In genomic region chr6:150546457-150546856, GRCh38 we compare ENCODE assay signal across 20 cellular contexts. TPM values are rescaled to one million over a fixed set of nuclear protein-coding genes. Genes with fewer than 3 reads are reported as not detected.
DNase-seq lines count a peak whose midpoint lies in the region; ATAC-seq, FAIRE-seq and TF ChIP-seq lines count a peak whose summit lies in the region.
"Had no signal": no experiment of that assay in that cellular context is flagged by ENCODE, and none has a peak within 500 bp of the region (broad histone marks: within the 10 kb centered on the region; RNA-seq: fewer than 3 reads in every experiment).

No MANE protein-coding gene starts in this region.

- POLR2A ChIA-PET in HepG2 (lab: Yijun Ruan, JAX): no interaction called here

- FAIRE-seq in HepG2 (lab: Jason Lieb, UNC): no peak
- FAIRE-seq: A549, GM12892, GM19239, HTR-8/SVneo had no signal

- no peak for TF ChIP-seq POLR2A in HepG2 (IDR thresholded peaks at IDR 0.05; ENCODE audit: insufficient read depth in 1 of 2, low read depth in 2 of 2, low read length in 2 of 2)

- no peaks in the 10 kb centered on the region for H3K79me2 ChIP-seq in HepG2 (ENCODE audit: insufficient read depth, low read length)

- CTCF ChIA-PET in HepG2 (lab: Yijun Ruan, JAX; ENCODE audit: low intra/inter-chr PET ratio, low total read pairs): no interaction called here

- no peak overlapping the region for H3K4me2 ChIP-seq in HepG2 (ENCODE audit: low read depth, low read length)
- H3K4me2 ChIP-seq: A549 had no signal

- peaks cover 30% of the 10 kb centered on the region for H3K4me1 ChIP-seq in left ventricle myocardium inferior
- H3K4me1 ChIP-seq in right atrium auricular region: peaks cover 0 to 19% of the 10 kb centered on the region in 2 donors
- peaks cover 38% of the 10 kb centered on the region for H3K4me1 ChIP-seq in HepG2 (ENCODE audit: insufficient read depth, low read length)
- H3K4me1 ChIP-seq: A549, BE2C had no signal

- H3K4me1 Mint-ChIP-seq in endothelial cell (ENCODE audit: unreplicated experiment) (peaks cover 48% of the 10 kb centered on the region), nephron (peaks cover 43% of the 10 kb centered on the region)
- H3K4me1 Mint-ChIP-seq: CD4-positive, alpha-beta memory T cell had no signal

- 28% methylated on average over 7 of the region's 7 CpGs for WGBS in HepG2 (ENCODE audit: low lambda C conversion rate)

- H3K27me3 Mint-ChIP-seq in endothelial cell (ENCODE audit: unreplicated experiment) (peaks cover 4% of the 10 kb centered on the region), nephron (ENCODE audit: low read depth) (peaks cover 3% of the 10 kb centered on the region)

- H2AFZ ChIP-seq in HepG2 (ENCODE audit: low read length): no peak overlapping the region

- in situ Hi-C loops in HepG2 (cut with HindIII; ENCODE audit: extremely low pct_ligation_motif_present, low pct_unique_long_range_greater_than_20kb): no loop called here

- TF ChIP-seq EP300 in HepG2 (IDR thresholded peaks at IDR 0.05; ENCODE audit: low read depth in 2 of 2, low read length in 2 of 2) (no peak), HepG2 (CRISPR knock-in tag; IDR thresholded peaks at IDR 0.05; ENCODE audit: borderline replicate concordance) (no peak)

- H3K4me3 ChIP-seq in left ventricle myocardium inferior: no peak overlapping the region
- no peak overlapping the region for H3K4me3 ChIP-seq in right atrium auricular region
- H3K4me3 ChIP-seq in HepG2 (replicated peaks in 1 of 3; ENCODE audit: insufficient read depth in 1 of 3, low read depth in 2 of 3, low read length in 3 of 3): no peak overlapping the region
- H3K4me3 ChIP-seq: A549 had no signal

- H3K4me3 Mint-ChIP-seq in endothelial cell (ENCODE audit: unreplicated experiment) (no peak overlapping the region), nephron (no peak overlapping the region)
- H3K4me3 Mint-ChIP-seq: CD4-positive, alpha-beta memory T cell; HFFc6 had no signal

- H3K9me3 ChIP-seq in left ventricle myocardium inferior (replicated peaks): no peaks in the 10 kb centered on the region
- H3K9me3 ChIP-seq in right atrium auricular region: no peaks in the 10 kb centered on the region
- no peaks in the 10 kb centered on the region for H3K9me3 ChIP-seq in HepG2 (ENCODE audit: low read length)
- H3K9me3 ChIP-seq: A549, BE2C had no signal

- ATAC-seq in HepG2 (peak; percentile 49), sciatic nerve (no peak)
- ATAC-seq: A549 had no signal

- H3K36me3 ChIP-seq in left ventricle myocardium inferior: no peaks in the 10 kb centered on the region
- no peaks in the 10 kb centered on the region for H3K36me3 ChIP-seq in right atrium auricular region
- H3K36me3 ChIP-seq in HepG2 (replicated peaks in 1 of 2; ENCODE audit: control insufficient read depth in 1 of 2, insufficient read depth in 2 of 2, low read length in 2 of 2): no peaks in the 10 kb centered on the region
- H3K36me3 ChIP-seq: BE2C had no signal

- H3K36me3 Mint-ChIP-seq in endothelial cell (ENCODE audit: low read depth, unreplicated experiment): no peaks in the 10 kb centered on the region
- no peaks in the 10 kb centered on the region for H3K36me3 Mint-ChIP-seq in nephron (ENCODE audit: low read depth)
- H3K36me3 Mint-ChIP-seq: CD4-positive, alpha-beta memory T cell had no signal

- TF ChIP-seq RAD21 in HepG2 (CRISPR knock-in tag; IDR thresholded peaks at IDR 0.05): no peak

- H4K20me1 ChIP-seq in HepG2 (ENCODE audit: insufficient read depth, low read length): no peaks in the 10 kb centered on the region

- H3K27ac Mint-ChIP-seq in endothelial cell (ENCODE audit: unreplicated experiment): peak overlapping the region; percentile 49
- peak overlapping the region; percentile 50 to 88 (median 80) for H3K27ac Mint-ChIP-seq in nephron
- H3K27ac Mint-ChIP-seq: CD4-positive, alpha-beta memory T cell; HFFc6 had no signal

- no TSS peak for BruUV-seq in HepG2 (replicated peaks; lab: Mats Ljungman, UMichigan)

- no peak overlapping the region for H3K9ac ChIP-seq in HepG2 (ENCODE audit: insufficient read depth, low read depth, low read length)

- TF ChIP-seq CTCF in left ventricle myocardium inferior (IDR thresholded peaks at IDR 0.05; ENCODE audit: borderline replicate concordance) (no peak), right atrium auricular region (IDR thresholded peaks at IDR 0.05) (no peak), endothelial cell (IDR thresholded peaks at IDR 0.05; ENCODE audit: unreplicated experiment) (no peak), HepG2 (CRISPR knock-in tag; IDR thresholded peaks at IDR 0.05) (no peak), nephron (IDR thresholded peaks at IDR 0.05; ENCODE audit: unreplicated experiment in 3 of 3) (no peak)

- no peaks in the 10 kb centered on the region for H3K27me3 ChIP-seq in left ventricle myocardium inferior (ENCODE audit: low read depth)
- H3K27me3 ChIP-seq in right atrium auricular region: no peaks in the 10 kb centered on the region
- H3K27me3 ChIP-seq in HepG2 (ENCODE audit: control insufficient read depth in 1 of 2, insufficient read depth in 2 of 2, low read length in 2 of 2): no peaks in the 10 kb centered on the region; a peak in 2 of 5 replicates
- H3K27me3 ChIP-seq: BE2C had no signal

- intact Hi-C loops in left ventricle myocardium inferior (cut with micrococcal nuclease) (no loop called here), HepG2 (cut with micrococcal nuclease; ENCODE audit: unreplicated experiment) (no loop called here), sciatic nerve (cut with DNase I) (no loop called here)

- DNase-seq in left ventricle myocardium inferior (no peak), right atrium auricular region (ENCODE audit: low spot score) (no peak), endothelial cell (ENCODE audit: low spot score) (peak; percentile 17), HepG2 (ENCODE audit: low spot score) (no peak), sciatic nerve (ENCODE audit: low spot score) (no peak), DMS153 treated with DMSO at 0.1 percent for 48 hours (lab: John Stamatoyannopoulos, UW; ENCODE audit: unreplicated experiment) (no peak)
- no peak for DNase-seq in stimulated activated naive CD4-positive, alpha-beta T cell (lab: John Stamatoyannopoulos, UW)
- DNase-seq: BE2C; CD4-positive, alpha-beta memory T cell; DMS79 treated with DMSO at 0.1 percent for 48 hours; EL; GDM1; HCEC 1CT; HFFc6 had no signal

- H3K27ac ChIP-seq in left ventricle myocardium inferior (replicated peaks): peak overlapping the region; percentile 60
- H3K27ac ChIP-seq in right atrium auricular region: no peak overlapping the region
- H3K27ac ChIP-seq in HepG2 (ENCODE audit: extremely low read length, insufficient read depth, low read length): no peak overlapping the region
- H3K27ac ChIP-seq: A549, C4-2B had no signal

- no peaks in the 10 kb centered on the region for H3K9me3 Mint-ChIP-seq in endothelial cell (ENCODE audit: unreplicated experiment)
- no peaks in the 10 kb centered on the region for H3K9me3 Mint-ChIP-seq in nephron
- H3K9me3 Mint-ChIP-seq: CD4-positive, alpha-beta memory T cell had no signal

TF ChIP-seq in HepG2, 621 proteins besides CTCF, POLR2A, EP300 and RAD21 (continues in another document):
- TF ChIP-seq DMAP1 (CRISPR knock-in tag; IDR thresholded peaks at IDR 0.05) (no peak), ZNF263 (CRISPR knock-in tag; IDR thresholded peaks at IDR 0.05) (no peak)

RNA-seq across cellular contexts. Expression of gene PLEKHG1, which starts 53.2 kb away (rescaled TPM):
- total RNA-seq in left ventricle myocardium inferior (7.4 TPM), right atrium auricular region (10 to 100 TPM; 10.6 to 16.7 TPM), endothelial cell (ENCODE audit: unreplicated experiment) (135 TPM), HepG2 (2016; rRNA removed; fragmentation: Illumina TruSeq; extraction: Trizol) (0.04 and 0.07 TPM in 2 replicates), sciatic nerve (57.7 TPM)
- total RNA-seq in HepG2 (2016; cell fraction: cytosol; rRNA removed; fragmentation: Illumina TruSeq; extraction: Trizol; ENCODE audit: low read depth): 0.26 TPM in 1 of 2 replicates, not detected in the other
- total RNA-seq in HepG2 (2016; cell fraction: insoluble cytoplasmic fraction; rRNA removed; fragmentation: Illumina TruSeq; extraction: Trizol): 0.28 and 0.30 TPM in 2 replicates
- 0.09 and 0.17 TPM in 2 replicates for total RNA-seq in HepG2 (2016; cell fraction: membrane; rRNA removed; fragmentation: Illumina TruSeq; extraction: Trizol)
- total RNA-seq in HepG2 (2016; cell fraction: nucleus; rRNA removed; fragmentation: Illumina TruSeq; extraction: Trizol): 0.19 and 0.34 TPM in 2 replicates
- polyA plus RNA-seq in HepG2 (2011; rRNA removed): 0.03 TPM in 2 replicates
- 0.01 and 0.04 TPM in 2 replicates for polyA plus RNA-seq in HepG2 (2011; cell fraction: cytosol; rRNA removed)
- 0.03 and 0.43 TPM in 2 replicates for polyA plus RNA-seq in HepG2 (2011; cell fraction: nucleus; rRNA removed)
- polyA plus RNA-seq in HepG2 (2012): 0.08 and 0.09 TPM in 2 replicates
- polyA plus RNA-seq in HepG2 (2016; cell fraction: cytosol; fragmentation: Illumina TruSeq; extraction: Trizol; ENCODE audit: low read depth): not detected in 2 replicates
- polyA plus RNA-seq in HepG2 (2016; cell fraction: insoluble cytoplasmic fraction; fragmentation: Illumina TruSeq; extraction: Trizol; ENCODE audit: low read depth): 0.08 TPM in 1 of 2 replicates, not detected in the other
- not detected in 2 replicates for polyA plus RNA-seq in HepG2 (2016; cell fraction: membrane; fragmentation: Illumina TruSeq; extraction: Trizol; ENCODE audit: low read depth)
- 0.12 and 0.20 TPM in 2 replicates for polyA plus RNA-seq in HepG2 (2016; cell fraction: nucleus; fragmentation: Illumina TruSeq; extraction: Trizol; ENCODE audit: insufficient read depth, low read depth)
- 0.26 and 1.6 TPM in 2 replicates for polyA minus RNA-seq in HepG2 (2011; rRNA and poly(A)+ RNA removed; ENCODE audit: low replicate concordance)
- not detected in 2 replicates for polyA minus RNA-seq in HepG2 (2011; cell fraction: cytosol; rRNA and poly(A)+ RNA removed)
- polyA minus RNA-seq in HepG2 (2011; cell fraction: nucleus; rRNA and poly(A)+ RNA removed): 0.13 and 0.62 TPM in 2 replicates
